26 cellular contexts compared by ENCODE assay signal in the genomic region with DNA sequence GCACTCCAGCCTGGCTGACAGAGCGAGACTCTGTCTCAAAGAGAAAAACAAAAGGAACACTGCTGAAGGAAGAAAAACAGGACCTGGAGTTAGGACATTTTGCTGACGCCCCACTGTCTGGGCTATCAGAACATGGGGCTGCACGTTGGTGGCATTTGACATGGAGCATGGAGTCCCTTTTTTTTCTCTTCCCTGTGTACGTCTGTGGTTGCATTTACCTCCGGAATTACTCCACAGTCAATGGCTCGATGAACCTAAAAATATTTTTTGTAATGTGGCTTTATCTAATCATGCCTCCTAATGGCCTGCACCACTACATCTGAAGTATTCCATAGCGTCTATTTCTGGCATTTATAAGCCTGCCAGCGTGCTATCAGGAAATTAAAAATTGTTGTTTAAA.
"Had no signal": no experiment of that assay in that cellular context is flagged by ENCODE, and none has a peak within 500 bp of the region (broad histone marks: within the 10 kb centered on the region; RNA-seq: fewer than 3 reads in every experiment).

No MANE protein-coding gene starts in this region.

- H3K27me3 Mint-ChIP-seq: activated CD4-positive, alpha-beta memory T cell treated with anti-CD3 and anti-CD28 coated beads for 36 hours; activated CD4-positive, alpha-beta T cell treated with anti-CD3 and anti-CD28 coated beads, Interleukin-2, amount 10 ng/mL, durations not matched to agents 7 days and 5 days; activated naive CD8-positive, alpha-beta T cell; activated T-helper 17 cell treated with anti-CD3 and anti-CD28 coated beads, Interleukin-2, amount 50 U/mL, for 72 hours; T-helper 17 cell had no signal

- H3K27ac ChIP-seq: brain microvascular endothelial cell, RWPE1 had no signal

- H3K4me3 Mint-ChIP-seq: activated CD4-positive, alpha-beta memory T cell treated with anti-CD3 and anti-CD28 coated beads for 36 hours; activated CD4-positive, alpha-beta T cell treated with anti-CD3 and anti-CD28 coated beads, Interleukin-2, amount 10 ng/mL, durations not matched to agents 7 days and 5 days; activated naive CD4-positive, alpha-beta T cell treated with anti-CD3 and anti-CD28 coated beads for 36 hours; activated naive CD8-positive, alpha-beta T cell; activated T-helper 17 cell treated with anti-CD3 and anti-CD28 coated beads, Interleukin-2, amount 50 U/mL, for 72 hours; T-helper 17 cell had no signal

- H3K36me3 ChIP-seq: brain microvascular endothelial cell had no signal

- H3K36me3 Mint-ChIP-seq: activated CD4-positive, alpha-beta memory T cell treated with anti-CD3 and anti-CD28 coated beads for 36 hours; activated naive CD8-positive, alpha-beta T cell had no signal

- H3K27ac Mint-ChIP-seq: activated CD4-positive, alpha-beta memory T cell treated with anti-CD3 and anti-CD28 coated beads for 36 hours; activated CD4-positive, alpha-beta T cell treated with anti-CD3 and anti-CD28 coated beads, Interleukin-2, amount 10 ng/mL, durations not matched to agents 7 days and 5 days; activated naive CD4-positive, alpha-beta T cell treated with anti-CD3 and anti-CD28 coated beads for 36 hours; activated naive CD8-positive, alpha-beta T cell; activated T-helper 17 cell treated with anti-CD3 and anti-CD28 coated beads, Interleukin-2, amount 50 U/mL, for 72 hours; T-helper 17 cell had no signal

- H3K27me3 ChIP-seq: brain microvascular endothelial cell had no signal

- H3K4me3 ChIP-seq: K562 had no signal

- ATAC-seq: activated T-helper 17 cell treated with anti-CD3 and anti-CD28 coated beads, Interleukin-2, amount 50 U/mL, for 72 hours; Panc1; T-helper 17 cell had no signal

- H3K9me3 Mint-ChIP-seq: activated CD4-positive, alpha-beta memory T cell treated with anti-CD3 and anti-CD28 coated beads for 36 hours; activated CD4-positive, alpha-beta T cell treated with anti-CD3 and anti-CD28 coated beads, Interleukin-2, amount 10 ng/mL, durations not matched to agents 7 days and 5 days; activated naive CD4-positive, alpha-beta T cell treated with anti-CD3 and anti-CD28 coated beads for 36 hours; activated T-helper 17 cell treated with anti-CD3 and anti-CD28 coated beads, Interleukin-2, amount 50 U/mL, for 72 hours had no signal

- DNase-seq: activated CD4-positive, alpha-beta memory T cell treated with anti-CD3 and anti-CD28 coated beads for 36 hours; activated CD4-positive, alpha-beta T cell treated with anti-CD3 and anti-CD28 coated beads, Interleukin-2, amount 10 ng/mL, durations not matched to agents 7 days and 5 days; activated CD4-positive, CD25-positive, alpha-beta regulatory T cell; activated CD8-positive, alpha-beta memory T cell treated with anti-CD3 and anti-CD28 coated beads for 24 hours; activated gamma-delta T cell; activated naive CD4-positive, alpha-beta T cell treated with anti-CD3 and anti-CD28 coated beads for 36 hours; activated T-cell treated with anti-CD3 and anti-CD28 coated beads, Interleukin-2, amount 50 U/mL, for 48 hours; amygdala; brain microvascular endothelial cell; caudate nucleus; Kasumi-1; NCI-H1105 treated with DMSO at 0.1 percent for 48 hours; NCI-H2029; NCI-H345; NCI-H510A; NCI-H526 treated with DMSO at 0.1 percent for 48 hours; NCI-H82; OCI-M1; SIG-M5; T-helper 17 cell; T-helper 9 cell had no signal
